14 cellular contexts compared by ENCODE assay signal in the genomic region with DNA sequence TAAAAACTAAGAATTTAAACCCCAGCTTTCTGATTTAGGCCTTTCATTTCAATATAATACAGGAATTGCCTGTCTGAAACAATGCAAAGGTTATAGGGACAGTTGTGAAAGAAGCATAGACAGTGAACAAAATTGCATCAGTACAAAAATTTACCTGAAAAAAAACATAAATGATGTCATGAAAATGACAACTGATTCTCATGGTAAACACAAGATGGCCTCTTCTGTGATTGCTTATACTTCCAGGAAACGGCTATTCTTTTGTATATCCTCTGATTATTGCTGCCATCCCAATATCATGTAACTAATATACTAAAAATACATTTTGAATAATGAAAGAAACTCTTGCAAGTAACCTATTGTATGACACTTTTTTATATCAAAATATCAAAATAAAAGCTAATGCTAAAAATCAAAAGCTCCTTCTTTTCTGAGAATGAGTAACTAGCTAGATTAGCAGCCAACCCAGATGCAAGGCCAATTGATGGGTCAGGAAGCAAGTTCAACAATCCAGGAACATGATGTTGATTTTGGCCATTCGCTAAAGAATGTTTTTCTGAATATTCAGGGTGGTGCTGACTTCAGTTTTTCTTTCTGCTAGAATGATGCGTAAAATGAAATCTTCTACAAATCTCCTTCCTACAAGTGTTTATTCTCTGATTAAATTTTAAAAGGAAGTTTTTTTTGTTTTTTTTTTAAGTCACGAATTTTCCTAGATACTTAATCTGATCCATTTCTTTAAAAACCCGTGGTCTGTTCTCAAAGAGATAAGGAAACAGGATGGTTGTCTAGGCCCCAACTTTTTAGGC.
"Had no signal": no experiment of that assay in that cellular context is flagged by ENCODE, and none has a peak within 500 bp of the region (broad histone marks: within the 10 kb centered on the region; RNA-seq: fewer than 3 reads in every experiment).

No MANE protein-coding gene starts in this region.

- H3K27ac ChIP-seq: body of pancreas, left ventricle myocardium inferior, psoas muscle, thoracic aorta had no signal

- H3K27me3 ChIP-seq: body of pancreas had no signal

- H3K4me3 ChIP-seq: body of pancreas, left ventricle myocardium inferior, psoas muscle, thoracic aorta had no signal

- H3K4me3 Mint-ChIP-seq: activated B cell treated with CpG ODN at 0.5 μM for 24 hours; activated CD4-positive, alpha-beta T cell treated with anti-CD3 and anti-CD28 coated beads, Interleukin-2, amount 10 ng/mL, durations not matched to agents 24 days and 14 days; activated T-helper 1 cell treated with anti-CD3 and anti-CD28 coated beads, Interleukin-12 subunit alpha, Interleukin-12 subunit beta, Interleukin-2, Interleukin-4 antibody, amounts not matched to agents 30 ng/mL and 10 ng/mL and 1 ng/mL, durations not matched to agents 14 hours and 24 hours and 36 hours; nephron progenitor cell; stimulated activated naive CD8-positive, alpha-beta T cell treated with anti-CD3 and anti-CD28 coated beads, Interleukin-15, Interleukin-2, amounts not matched to agents 100 ng/mL and 50 ng/mL, for 24 hours; T-cell had no signal

- H3K4me1 Mint-ChIP-seq: activated B cell treated with CpG ODN at 0.5 μM for 24 hours; activated CD4-positive, alpha-beta T cell treated with anti-CD3 and anti-CD28 coated beads, Interleukin-2, amount 10 ng/mL, durations not matched to agents 24 days and 14 days; T-cell had no signal

- H3K36me3 Mint-ChIP-seq: T-cell had no signal

- H3K4me1 ChIP-seq: body of pancreas, left ventricle myocardium inferior, psoas muscle had no signal

- H3K9me3 Mint-ChIP-seq: activated B cell treated with CpG ODN at 0.5 μM for 24 hours; activated CD4-positive, alpha-beta T cell treated with anti-CD3 and anti-CD28 coated beads, Interleukin-2, amount 10 ng/mL, durations not matched to agents 24 days and 14 days; activated T-helper 1 cell treated with anti-CD3 and anti-CD28 coated beads, Interleukin-12 subunit alpha, Interleukin-12 subunit beta, Interleukin-2, Interleukin-4 antibody, amounts not matched to agents 30 ng/mL and 10 ng/mL and 1 ng/mL, durations not matched to agents 14 hours and 24 hours and 36 hours had no signal

- H3K36me3 ChIP-seq: left ventricle myocardium inferior, thoracic aorta had no signal

- H3K27ac Mint-ChIP-seq: activated B cell treated with CpG ODN at 0.5 μM for 24 hours; activated CD4-positive, alpha-beta T cell treated with anti-CD3 and anti-CD28 coated beads, Interleukin-2, amount 10 ng/mL, durations not matched to agents 24 days and 14 days; activated T-helper 1 cell treated with anti-CD3 and anti-CD28 coated beads, Interleukin-12 subunit alpha, Interleukin-12 subunit beta, Interleukin-2, Interleukin-4 antibody, amounts not matched to agents 30 ng/mL and 10 ng/mL and 1 ng/mL, durations not matched to agents 14 hours and 24 hours and 36 hours; nephron progenitor cell; stimulated activated naive CD8-positive, alpha-beta T cell treated with anti-CD3 and anti-CD28 coated beads, Interleukin-15, Interleukin-2, amounts not matched to agents 100 ng/mL and 50 ng/mL, for 24 hours; T-cell had no signal

- H3K9me3 ChIP-seq: body of pancreas, left ventricle myocardium inferior, psoas muscle, thoracic aorta had no signal

- DNase-seq: activated B cell treated with CpG ODN at 0.5 μM for 24 hours; activated CD4-positive, alpha-beta T cell treated with anti-CD3 and anti-CD28 coated beads, Interleukin-2, amount 10 ng/mL, durations not matched to agents 24 days and 14 days; activated naive CD4-positive, alpha-beta T cell; body of pancreas; hypothalamus; left ventricle myocardium inferior; mesenchymal stem cell; nephron progenitor cell; psoas muscle; stimulated activated CD4-positive, alpha-beta T cell treated with anti-CD3 and anti-CD28 coated beads, Interleukin-4, amount 100 ng/mL, for 1 hour; T-cell had no signal

- H3K27me3 Mint-ChIP-seq: activated B cell treated with CpG ODN at 0.5 μM for 24 hours; activated CD4-positive, alpha-beta T cell treated with anti-CD3 and anti-CD28 coated beads, Interleukin-2, amount 10 ng/mL, durations not matched to agents 24 days and 14 days; stimulated activated naive CD8-positive, alpha-beta T cell treated with anti-CD3 and anti-CD28 coated beads, Interleukin-15, Interleukin-2, amounts not matched to agents 100 ng/mL and 50 ng/mL, for 24 hours; T-cell had no signal
